ENCODE assay signal across 10 cellular contexts in the genomic region with DNA sequence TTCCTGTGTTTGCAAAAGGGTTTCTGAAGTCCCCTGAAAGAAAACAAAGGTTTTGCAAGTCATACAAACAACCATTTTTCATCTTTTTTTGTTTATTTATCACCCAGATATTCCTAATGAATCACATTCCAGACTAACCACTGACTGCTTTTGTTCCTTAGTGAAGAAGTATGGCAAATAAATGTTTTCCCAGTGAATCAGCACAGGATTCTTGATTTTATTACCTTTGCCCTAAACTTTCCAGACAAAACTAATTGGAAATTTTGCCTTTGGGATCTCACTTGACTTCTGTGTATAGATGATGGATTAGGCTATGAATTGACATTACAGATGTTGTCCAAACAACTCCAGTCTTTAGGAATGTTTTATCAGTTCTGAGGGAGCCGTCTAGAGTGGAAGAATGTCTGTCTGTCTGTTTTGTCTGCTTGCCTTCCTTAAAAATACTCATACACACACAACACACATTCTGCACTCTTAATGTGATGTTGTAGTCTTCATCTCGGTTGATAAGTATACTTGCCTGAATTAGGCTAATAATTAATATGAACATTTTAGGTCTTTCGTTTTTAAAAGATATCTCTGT. TPM values are rescaled to one million over a fixed set of nuclear protein-coding genes. Genes with fewer than 3 reads are reported as not detected.
DNase-seq lines count a peak whose midpoint lies in the region; ATAC-seq, FAIRE-seq and TF ChIP-seq lines count a peak whose summit lies in the region.
"Had no signal": no experiment of that assay in that cellular context is flagged by ENCODE, and none has a peak within 500 bp of the region (broad histone marks: within the 10 kb centered on the region; RNA-seq: fewer than 3 reads in every experiment).

No MANE protein-coding gene starts in this region.

- H3K27me3 ChIP-seq in trophoblast cell (ENCODE audit: insufficient read depth, low read length), result no peaks in the 10 kb centered on the region
- H3K27me3 ChIP-seq in small intestine (ENCODE audit: control insufficient read depth in 2 of 2, insufficient read depth in 2 of 2, low read length in 2 of 2), result no peaks in the 10 kb centered on the region

- peaks cover 0 to 9% of the 10 kb centered on the region in 2 experiments for H3K36me3 ChIP-seq in trophoblast cell (ENCODE audit: control insufficient read depth in 1 of 2, insufficient read depth in 2 of 2, low read length in 2 of 2)
- peaks cover 2 to 6% of the 10 kb centered on the region in 2 donors for H3K36me3 ChIP-seq in small intestine (ENCODE audit: control insufficient read depth in 2 of 2, insufficient read depth in 2 of 2, low read length in 2 of 2)

- H3K23ac ChIP-seq in trophoblast cell (ENCODE audit: low read length), result no peak overlapping the region

- no peaks in the 10 kb centered on the region for H3K27me3 Mint-ChIP-seq in dendritic cell treated with granulocyte-macrophage colony-stimulating factor and Interleukin-4, amounts not matched to agents 40 ng/mL and 50 ng/mL, for 4 days
- peaks cover 0 to 1% (median 0%) of the 10 kb centered on the region in 3 donors for H3K27me3 Mint-ChIP-seq in CD14-positive monocyte (ENCODE audit: low read depth in 3 of 3)

- no peak overlapping the region for H2AK5ac ChIP-seq in trophoblast cell (ENCODE audit: low read length)

- no peak overlapping the region for H4K8ac ChIP-seq in trophoblast cell (ENCODE audit: low read depth, low read length)

- H3K18ac ChIP-seq in trophoblast cell (ENCODE audit: low read length), result no peak overlapping the region

- no peaks in the 10 kb centered on the region for H3K9me3 Mint-ChIP-seq in dendritic cell treated with granulocyte-macrophage colony-stimulating factor and Interleukin-4, amounts not matched to agents 40 ng/mL and 50 ng/mL, for 4 days
- H3K9me3 Mint-ChIP-seq in CD14-positive monocyte, result peaks cover 0 to 10% (median 6%) of the 10 kb centered on the region in 7 donors

- no peak overlapping the region for H2AFZ ChIP-seq in trophoblast cell (ENCODE audit: insufficient read depth, low read length, poor library complexity)

- H3K4me3 ChIP-seq in trophoblast cell (ENCODE audit: low read depth, low read length), result no peak overlapping the region
- no peak overlapping the region for H3K4me3 ChIP-seq in small intestine (ENCODE audit: low read depth in 1 of 2, low read length in 2 of 2)

- peaks cover 25% of the 10 kb centered on the region for H3K79me1 ChIP-seq in trophoblast cell (ENCODE audit: low read length)

- no peak overlapping the region for H2BK5ac ChIP-seq in trophoblast cell (ENCODE audit: low read depth, low read length, poor library complexity)

- no peak overlapping the region for H4K12ac ChIP-seq in trophoblast cell (ENCODE audit: low read depth, low read length)

- no peak overlapping the region for H3K4me2 ChIP-seq in trophoblast cell (ENCODE audit: low read length)
- H3K4me2 ChIP-seq: KMS-11 had no signal

- H4K91ac ChIP-seq in trophoblast cell (ENCODE audit: low read depth, low read length), result no peak overlapping the region

- DNase-seq in Daoy (ENCODE audit: low read depth) (peak; percentile 79), RCC 7860 (ENCODE audit: low spot score) (peak; percentile 88), trophoblast cell (peak in 1 of 2 donors; percentile 65), CD14-positive monocyte (ENCODE audit: low spot score) (no peak), small intestine (no peak), NCI-H82 treated with DMSO at 0.1 percent for 48 hours (lab: John Stamatoyannopoulos, UW; ENCODE audit: unreplicated experiment) (no peak), omental fat pad (ENCODE audit: low spot score) (no peak)

- FAIRE-seq in RCC 7860 (lab: Jason Lieb, UNC) (peak; percentile 91), small intestine (lab: Jason Lieb, UNC) (no peak)

- peaks cover 3% of the 10 kb centered on the region for H3K79me2 ChIP-seq in trophoblast cell (ENCODE audit: control insufficient read depth, insufficient read depth, low read length, poor library complexity)

- no peak for TF ChIP-seq CTCF in CD14-positive monocyte (IDR thresholded peaks at IDR 0.05)
- TF ChIP-seq CTCF in omental fat pad (IDR thresholded peaks at IDR 0.05), result no peak

- H3K14ac ChIP-seq in trophoblast cell (ENCODE audit: low read length), result no peak overlapping the region

- H3K9ac ChIP-seq in trophoblast cell (ENCODE audit: low read length), result no peak overlapping the region
- H3K9ac ChIP-seq: KMS-11 had no signal

- no peaks in the 10 kb centered on the region for H3K9me3 ChIP-seq in trophoblast cell (ENCODE audit: insufficient read depth, low read depth, low read length)
- H3K9me3 ChIP-seq in small intestine (ENCODE audit: control insufficient read depth, low read depth), result no peaks in the 10 kb centered on the region

- peaks cover 7 to 10% of the 10 kb centered on the region in 2 experiments for H3K4me1 ChIP-seq in trophoblast cell (ENCODE audit: control insufficient read depth in 1 of 2, insufficient read depth in 2 of 2, low read length in 2 of 2)
- H3K4me1 ChIP-seq in small intestine (ENCODE audit: control insufficient read depth in 2 of 2, insufficient read depth in 1 of 2, low read depth in 1 of 2, low read length in 1 of 2), result peaks cover 0 to 4% of the 10 kb centered on the region in 2 donors

- H2BK12ac ChIP-seq in trophoblast cell (ENCODE audit: low read length), result no peak overlapping the region

- no peak overlapping the region for H2BK120ac ChIP-seq in trophoblast cell (ENCODE audit: insufficient read depth, low read length, poor library complexity)

- no peak overlapping the region for H3K4me3 Mint-ChIP-seq in dendritic cell treated with granulocyte-macrophage colony-stimulating factor and Interleukin-4, amounts not matched to agents 40 ng/mL and 50 ng/mL, for 4 days
- no peak overlapping the region for H3K4me3 Mint-ChIP-seq in CD14-positive monocyte

- no peak overlapping the region for H3K4ac ChIP-seq in trophoblast cell (ENCODE audit: low read depth, low read length)

- peaks cover 41% of the 10 kb centered on the region for H3K4me1 Mint-ChIP-seq in dendritic cell treated with granulocyte-macrophage colony-stimulating factor and Interleukin-4, amounts not matched to agents 40 ng/mL and 50 ng/mL, for 4 days (ENCODE audit: low read depth)
- H3K4me1 Mint-ChIP-seq in CD14-positive monocyte, result peaks cover 42% of the 10 kb centered on the region

- H3K27ac ChIP-seq in trophoblast cell (ENCODE audit: low read depth, low read length) (peak overlapping the region; percentile 100), small intestine (ENCODE audit: low read depth in 1 of 2, low read length in 1 of 2) (peak overlapping the region in 1 of 2 donors; percentile 52)
- H3K27ac ChIP-seq: KMS-11, VCaP had no signal

- peaks cover 42% of the 10 kb centered on the region for H3K36me3 Mint-ChIP-seq in dendritic cell treated with granulocyte-macrophage colony-stimulating factor and Interleukin-4, amounts not matched to agents 40 ng/mL and 50 ng/mL, for 4 days (ENCODE audit: low read depth)
- H3K36me3 Mint-ChIP-seq in CD14-positive monocyte, result peaks cover 46 to 65% of the 10 kb centered on the region in 2 donors

- no CpG with 5 or more reads among the region's 3 CpGs for WGBS in trophoblast cell (ENCODE audit: extremely low coverage, insufficient coverage, insufficient read length)
- WGBS in small intestine, 3 donors, result 40 to 48% (median 43%) methylated on average over 3 of the region's 3 CpGs

- ATAC-seq in omental fat pad (ENCODE audit: low FRiP score), result no peak

- intact Hi-C loops in dendritic cell treated with granulocyte-macrophage colony-stimulating factor and Interleukin-4, amounts not matched to agents 40 ng/mL and 50 ng/mL, for 4 days (cut with micrococcal nuclease), result no loop called here
- intact Hi-C loops in CD14-positive monocyte (cut with micrococcal nuclease), result no loop called here

- H3K27ac Mint-ChIP-seq in dendritic cell treated with granulocyte-macrophage colony-stimulating factor and Interleukin-4, amounts not matched to agents 40 ng/mL and 50 ng/mL, for 4 days, result peak overlapping the region; percentile 83
- peak overlapping the region in 2 of 7 donors; percentile 30 to 51 for H3K27ac Mint-ChIP-seq in CD14-positive monocyte

RNA-seq across cellular contexts. Expression of gene VMP1, which starts 48.9 kb away (rescaled TPM):
- 172 and 212 TPM in 2 replicates for total RNA-seq in Daoy (2014; rRNA removed; shearing (Covaris generic))
- polyA plus RNA-seq in trophoblast cell (2013), result 111 and 118 TPM in 2 replicates
- 100 to 1,000 TPM; 386 to 511 TPM for polyA plus RNA-seq in CD14-positive monocyte
- 100 to 1,000 TPM in 1 of 3 donors, 10 to 100 TPM in 2; 62.1 to 110 (median 84.3) TPM for polyA plus RNA-seq in small intestine
- total RNA-seq in omental fat pad, result 100 to 1,000 TPM; 169 to 476 (median 278) TPM

RNA-seq across cellular contexts. Expression of gene PTRH2, which starts 49.1 kb away (rescaled TPM):
- 28.3 and 39.1 TPM in 2 replicates for total RNA-seq in Daoy (2014; rRNA removed; shearing (Covaris generic))
- 42.1 and 44.6 TPM in 2 replicates for polyA plus RNA-seq in trophoblast cell (2013)
- 10 to 100 TPM; 26.0 to 27.0 TPM for polyA plus RNA-seq in CD14-positive monocyte
- polyA plus RNA-seq in small intestine, result 10 to 100 TPM in 2 of 3 donors, 1 to 10 TPM in 1; 8.6 to 29.9 (median 14.5) TPM
- 10 to 100 TPM; 28.1 to 80.0 (median 30.6) TPM for total RNA-seq in omental fat pad

Comparison
In these comparisons a context has a peak if more than half of its experiments do, and no peak if none do; other contexts are left out.
1. DNase-seq: peak in Daoy (single experiment) and RCC 7860 (single experiment); none in CD14-positive monocyte (single experiment), small intestine (single experiment), NCI-H82 treated with DMSO at 0.1 percent for 48 hours (single experiment) and omental fat pad (single experiment).